26 cellular contexts compared by ENCODE assay signal in the genomic region with DNA sequence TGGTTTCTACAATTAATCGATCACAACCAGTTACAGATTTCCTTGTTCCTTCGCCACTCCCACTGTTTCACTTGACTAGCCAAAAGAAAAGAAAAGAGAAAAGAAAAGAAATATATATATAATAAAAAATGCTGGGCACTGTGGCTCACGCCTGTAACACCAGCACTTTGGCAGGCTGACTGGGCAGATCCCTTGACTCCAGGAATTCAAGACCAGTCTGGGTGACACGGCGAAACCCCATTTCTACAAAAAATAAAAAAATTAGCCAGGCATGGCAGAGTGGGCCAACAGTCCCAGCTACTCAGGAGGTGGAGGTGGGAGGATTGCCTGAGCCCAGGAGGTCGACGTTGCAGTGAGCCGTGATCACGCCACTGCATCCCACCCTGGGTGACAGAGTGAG.
"Had no signal": no experiment of that assay in that cellular context is flagged by ENCODE, and none has a peak within 500 bp of the region (broad histone marks: within the 10 kb centered on the region; RNA-seq: fewer than 3 reads in every experiment).

No MANE protein-coding gene starts in this region.

- H3K27ac Mint-ChIP-seq: mesothelial cell of epicardium; natural killer cell treated with Interleukin-12 subunit alpha and Interleukin-12 subunit beta and Interleukin-15 and Interleukin-18, amount 100 ng/mL, for 72 hours; stimulated activated naive CD8-positive, alpha-beta T cell treated with anti-CD3 and anti-CD28 coated beads, Interleukin-15, Interleukin-2, amounts not matched to agents 100 ng/mL and 50 ng/mL, for 24 hours had no signal

- DNase-seq: dermis blood vessel endothelial cell; effector memory CD4-positive, alpha-beta T cell; foreskin keratinocyte; glutamatergic neuron; hypothalamus; immature natural killer cell; islet precursor cell; left lung; mesenchymal stem cell; mucosa of descending colon; naive B cell; occipital lobe; ovary; retina; right lobe of liver; small intestine; stimulated activated CD4-positive, alpha-beta T cell treated with anti-CD3 and anti-CD28 coated beads, Interleukin-15, amount 100 ng/mL, for 24 hours; stimulated activated CD4-positive, alpha-beta T cell treated with anti-CD3 and anti-CD28 coated beads, Interleukin-2, amount 100 ng/mL, for 48 hours; stimulated activated naive B cell treated with anti-CD40 and anti-IgM and Interleukin-4, amounts not matched to agents 10 μg/mL and 1 μg/mL and 100 μg/mL, for 72 hours; trophoblast cell had no signal

- ATAC-seq: foreskin keratinocyte; gastroesophageal sphincter; left lung; mucosa of descending colon; natural killer cell treated with Interleukin-12 subunit alpha and Interleukin-12 subunit beta and Interleukin-15 and Interleukin-18, amount 100 ng/mL, for 72 hours; stimulated activated naive B cell treated with anti-CD40 and anti-IgM and Interleukin-4, amounts not matched to agents 10 μg/mL and 1 μg/mL and 100 μg/mL, for 72 hours had no signal

- H3K9me3 Mint-ChIP-seq: immature natural killer cell; mesothelial cell of epicardium; naive B cell; natural killer cell treated with Interleukin-12 subunit alpha and Interleukin-12 subunit beta and Interleukin-15 and Interleukin-18, amount 100 ng/mL, for 72 hours; stimulated activated naive B cell treated with anti-CD40 and anti-IgM and Interleukin-4, amounts not matched to agents 10 μg/mL and 1 μg/mL and 100 μg/mL, for 72 hours; stimulated activated naive CD8-positive, alpha-beta T cell treated with anti-CD3 and anti-CD28 coated beads, Interleukin-15, Interleukin-2, amounts not matched to agents 100 ng/mL and 50 ng/mL, for 24 hours had no signal

- H3K9me3 ChIP-seq: esophagus muscularis mucosa, gastroesophageal sphincter, left lung, mucosa of descending colon, ovary, right lobe of liver, suprapubic skin had no signal

- H3K4me1 Mint-ChIP-seq: immature natural killer cell, naive B cell had no signal

- H3K27me3 Mint-ChIP-seq: stimulated activated naive B cell treated with anti-CD40 and anti-IgM and Interleukin-4, amounts not matched to agents 10 μg/mL and 1 μg/mL and 100 μg/mL, for 72 hours had no signal

- H3K4me3 Mint-ChIP-seq: immature natural killer cell; mesothelial cell of epicardium; naive B cell; natural killer cell treated with Interleukin-12 subunit alpha and Interleukin-12 subunit beta and Interleukin-15 and Interleukin-18, amount 100 ng/mL, for 72 hours; stimulated activated naive B cell treated with anti-CD40 and anti-IgM and Interleukin-4, amounts not matched to agents 10 μg/mL and 1 μg/mL and 100 μg/mL, for 72 hours; stimulated activated naive CD8-positive, alpha-beta T cell treated with anti-CD3 and anti-CD28 coated beads, Interleukin-15, Interleukin-2, amounts not matched to agents 100 ng/mL and 50 ng/mL, for 24 hours had no signal

- H3K36me3 Mint-ChIP-seq: immature natural killer cell; mesothelial cell of epicardium; naive B cell; natural killer cell treated with Interleukin-12 subunit alpha and Interleukin-12 subunit beta and Interleukin-15 and Interleukin-18, amount 100 ng/mL, for 72 hours had no signal
